23 cellular contexts compared by ENCODE assay signal in the genomic region with DNA sequence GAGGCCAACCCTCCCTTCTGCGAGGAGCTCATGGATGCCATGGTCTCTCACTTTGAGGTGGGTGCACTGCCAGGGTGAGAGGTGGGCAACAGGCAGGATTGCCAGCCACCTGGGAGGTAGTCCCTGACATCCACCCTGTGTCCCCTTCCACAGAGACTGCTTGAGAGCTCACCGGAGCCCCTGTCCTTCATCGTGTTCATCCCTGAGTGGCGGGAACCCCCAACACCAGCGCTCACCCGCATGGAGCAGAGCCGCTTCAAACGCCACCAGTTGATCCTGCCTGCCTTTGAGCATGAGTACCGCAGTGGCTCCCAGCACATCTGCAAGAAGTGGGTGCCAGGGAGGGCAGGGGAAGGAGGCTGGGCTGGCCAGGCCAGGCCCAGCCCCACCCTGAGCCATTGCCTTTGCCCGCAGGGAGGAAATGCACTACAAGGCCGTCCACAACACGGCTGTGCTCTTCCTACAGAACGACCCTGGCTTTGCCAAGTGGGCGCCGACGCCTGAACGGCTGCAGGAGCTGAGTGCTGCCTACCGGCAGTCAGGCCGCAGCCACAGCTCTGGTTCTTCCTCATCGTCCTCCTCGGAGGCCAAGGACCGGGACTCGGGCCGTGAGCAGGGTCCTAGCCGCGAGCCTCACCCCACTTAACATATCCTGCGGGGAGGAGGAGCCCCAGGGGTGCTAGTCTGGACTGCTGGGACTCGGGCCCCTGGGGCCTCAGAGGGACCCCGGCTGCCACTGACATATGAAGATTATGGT. TPM values are rescaled to one million over a fixed set of nuclear protein-coding genes. Genes with fewer than 3 reads are reported as not detected.
DNase-seq lines count a peak whose midpoint lies in the region; ATAC-seq, FAIRE-seq and TF ChIP-seq lines count a peak whose summit lies in the region.
"Had no signal": no experiment of that assay in that cellular context is flagged by ENCODE, and none has a peak within 500 bp of the region (broad histone marks: within the 10 kb centered on the region; RNA-seq: fewer than 3 reads in every experiment).

No MANE protein-coding gene starts in this region.

- WGBS in ovary, 3 donors = 73 to 78% (median 75%) methylated on average over 21 to 29 of the region's 29 CpGs

- H3K27me3 Mint-ChIP-seq in IgD-negative memory B cell (no peaks in the 10 kb centered on the region), Calu3 (ENCODE audit: unreplicated experiment) (no peaks in the 10 kb centered on the region), endothelial cell (ENCODE audit: unreplicated experiment) (peaks cover 10% of the 10 kb centered on the region)
- H3K27me3 Mint-ChIP-seq: activated CD4-positive, alpha-beta T cell treated with anti-CD3 and anti-CD28 coated beads, Interleukin-2, amount 10 ng/mL, durations not matched to agents 7 days and 5 days had no signal

- intact Hi-C loops in breast epithelium (cut with DNase I; ENCODE audit: low total_unique reads) (no loop called here), ovary (cut with DNase I) (loop anchor here in 2 of 4 donors (5.0 to 10.0 kb wide), 2 partner anchors 55 to 62 kb away; a partner anchor contains a TSS), Calu3 (cut with micrococcal nuclease; ENCODE audit: unreplicated experiment) (no loop called here)

- peaks cover 0 to 3% (median 3%) of the 10 kb centered on the region in 3 donors for H3K4me1 Mint-ChIP-seq in IgD-negative memory B cell
- no peaks in the 10 kb centered on the region for H3K4me1 Mint-ChIP-seq in Calu3 (ENCODE audit: low read depth, unreplicated experiment)
- H3K4me1 Mint-ChIP-seq in endothelial cell (ENCODE audit: unreplicated experiment) = no peaks in the 10 kb centered on the region

- no TSS peak for BruUV-seq in Calu3 (replicated peaks; lab: Mats Ljungman, UMichigan)

- peaks cover 16% of the 10 kb centered on the region for H3K36me3 ChIP-seq in breast epithelium
- no peaks in the 10 kb centered on the region for H3K36me3 ChIP-seq in ovary

- peak overlapping the region in 2 of 3 donors; percentile 82 to 86 for H3K27ac Mint-ChIP-seq in IgD-negative memory B cell
- H3K27ac Mint-ChIP-seq in Calu3 (ENCODE audit: unreplicated experiment) = no peak overlapping the region
- no peak overlapping the region for H3K27ac Mint-ChIP-seq in endothelial cell (ENCODE audit: unreplicated experiment)
- H3K27ac Mint-ChIP-seq: GM23338 had no signal

- TF ChIP-seq CTCF in breast epithelium (IDR thresholded peaks at IDR 0.05) (no peak), ovary (IDR thresholded peaks at IDR 0.05) (no peak), Calu3 (IDR thresholded peaks at IDR 0.05; ENCODE audit: unreplicated experiment) (no peak), endothelial cell (IDR thresholded peaks at IDR 0.05; ENCODE audit: unreplicated experiment) (no peak)

- ATAC-seq in GM18858 (IDR thresholded peaks at IDR 0.05; ENCODE audit: unreplicated experiment) = no peak
- ATAC-seq: GM23338 had no signal

- TF ChIP-seq POLR2A in GM12891 (IDR thresholded peaks at IDR 0.05; ENCODE audit: low read depth, low read length) = peak; percentile 36; the same call in 1 of the 2 replicates
- TF ChIP-seq POLR2A in breast epithelium (IDR thresholded peaks at IDR 0.05) = no peak
- no peak for TF ChIP-seq POLR2A in ovary (IDR thresholded peaks at IDR 0.05)

- H3K27me3 ChIP-seq in breast epithelium (no peaks in the 10 kb centered on the region), ovary (no peaks in the 10 kb centered on the region)
- H3K27me3 ChIP-seq: BE2C, Peyer's patch, sigmoid colon had no signal

- H3K9me3 ChIP-seq in breast epithelium (no peaks in the 10 kb centered on the region), ovary (no peaks in the 10 kb centered on the region)
- H3K9me3 ChIP-seq: BE2C, mucosa of descending colon, Peyer's patch, sigmoid colon, thoracic aorta had no signal

- H3K9me3 Mint-ChIP-seq in IgD-negative memory B cell (no peaks in the 10 kb centered on the region), Calu3 (ENCODE audit: low read depth, unreplicated experiment) (no peaks in the 10 kb centered on the region), endothelial cell (ENCODE audit: unreplicated experiment) (no peaks in the 10 kb centered on the region)
- H3K9me3 Mint-ChIP-seq: activated CD4-positive, alpha-beta T cell treated with anti-CD3 and anti-CD28 coated beads, Interleukin-2, amount 10 ng/mL, durations not matched to agents 7 days and 5 days; activated T-cell treated with anti-CD3 and anti-CD28 coated beads, Interleukin-2, amount 50 U/mL, for 72 hours; GM23338 had no signal

- H3K4me3 ChIP-seq in breast epithelium = no peak overlapping the region
- no peak overlapping the region for H3K4me3 ChIP-seq in ovary
- H3K4me3 ChIP-seq: GM23338, mucosa of descending colon, Peyer's patch, sigmoid colon, thoracic aorta had no signal

- no peaks in the 10 kb centered on the region for H3K36me3 Mint-ChIP-seq in IgD-negative memory B cell
- H3K36me3 Mint-ChIP-seq in Calu3 (ENCODE audit: insufficient read depth, unreplicated experiment) = peaks cover 95% of the 10 kb centered on the region
- peaks cover 43% of the 10 kb centered on the region for H3K36me3 Mint-ChIP-seq in endothelial cell (ENCODE audit: low read depth, unreplicated experiment)

- no peak for FAIRE-seq in GM12891 (lab: Jason Lieb, UNC)
- FAIRE-seq: endometrium, G401.6, TTC549 had no signal

- peak overlapping the region in 1 of 4 donors; percentile 12 for H3K4me3 Mint-ChIP-seq in IgD-negative memory B cell
- H3K4me3 Mint-ChIP-seq in Calu3 (ENCODE audit: low read depth, unreplicated experiment) = no peak overlapping the region
- no peak overlapping the region for H3K4me3 Mint-ChIP-seq in endothelial cell (ENCODE audit: unreplicated experiment)
- H3K4me3 Mint-ChIP-seq: activated CD4-positive, alpha-beta T cell treated with anti-CD3 and anti-CD28 coated beads, Interleukin-2, amount 10 ng/mL, durations not matched to agents 7 days and 5 days; activated T-cell treated with anti-CD3 and anti-CD28 coated beads, Interleukin-2, amount 50 U/mL, for 72 hours; GM23338 had no signal

- TF ChIP-seq EP300 in ovary (IDR thresholded peaks at IDR 0.05) = no peak

- H3K4me1 ChIP-seq in breast epithelium (no peaks in the 10 kb centered on the region), ovary (ENCODE audit: insufficient read depth) (peaks cover 16% of the 10 kb centered on the region)
- H3K4me1 ChIP-seq: BE2C had no signal

- CTCF ChIA-PET in Calu3 (lab: Charles Lee) = interaction anchor here (1.1 kb wide), 1 partner anchor 14 kb away, joined by 3 read pairs; no protein-coding TSS in a partner anchor

- DNase-seq in GM12891 (ENCODE audit: insufficient read length, low spot score) = no peak
- no peak for DNase-seq in breast epithelium (ENCODE audit: low spot score in 2 of 2)
- peak in 1 of 5 donors; percentile 46 for DNase-seq in ovary
- no peak for DNase-seq in substantia nigra (lab: John Stamatoyannopoulos, UW)
- DNase-seq in Calu3 = no peak
- no peak for DNase-seq in endothelial cell (ENCODE audit: low spot score)
- DNase-seq: amniotic stem cell, BE2C, mucosa of descending colon, NCI-H1092 treated with DMSO at 0.1 percent for 48 hours, NCI-H2081 treated with DMSO at 0.1 percent for 48 hours, NCI-H524 treated with DMSO at 0.1 percent for 48 hours had no signal

- H3K27ac ChIP-seq in breast epithelium (peak overlapping the region; percentile 43 to 79), ovary (peak overlapping the region; percentile 75 to 88), substantia nigra (ENCODE audit: low read depth, low read length, poor library complexity, severe bottlenecking) (no peak overlapping the region)
- H3K27ac ChIP-seq: thoracic aorta had no signal

TF ChIP-seq in GM12891, 5 proteins besides CTCF, POLR2A, EP300 and RAD21:
- TF ChIP-seq POLR2AphosphoS5 (IDR thresholded peaks at IDR 0.05; ENCODE audit: low read depth, low read length) = peak; percentile 34
- no peak for TF ChIP-seq SPI1 (IDR thresholded peaks at IDR 0.05; ENCODE audit: low read depth, low read length)
- no peak for TF ChIP-seq TAF1 (IDR thresholded peaks at IDR 0.05; ENCODE audit: low read depth, low read length)
- TF ChIP-seq PAX5 (IDR thresholded peaks at IDR 0.05; ENCODE audit: insufficient read depth, low read length, severe bottlenecking) = no peak
- TF ChIP-seq POU2F2 (IDR thresholded peaks at IDR 0.05; ENCODE audit: low read depth, low read length) = no peak

RNA-seq across cellular contexts. Expression of a gene that starts 12.8 kb away (rescaled TPM):
- polyA plus RNA-seq in GM12891 (2012; ENCODE audit: low read depth, missing spikeins) = 21.5 TPM
- polyA plus RNA-seq in IgD-negative memory B cell (98.9 TPM), ovary (10 to 100 TPM; 14.6 to 48.2 TPM)
- total RNA-seq in breast epithelium (10 to 100 TPM; 28.2 to 40.2 (median 30.8) TPM), ovary (10 to 100 TPM; 34.5 to 73.7 (median 59.8) TPM), Calu3 (2022) (38.1 and 39.8 TPM in 2 replicates), endothelial cell (ENCODE audit: unreplicated experiment) (34.8 TPM)

RNA-seq across cellular contexts. Expression of a gene that starts 24.7 kb away (rescaled TPM):
- polyA plus RNA-seq in GM12891 (2012; ENCODE audit: low read depth, missing spikeins) = 13.5 TPM
- 15.1 TPM for polyA plus RNA-seq in IgD-negative memory B cell
- 10 to 100 TPM; 12.6 to 25.9 (median 20.6) TPM for total RNA-seq in breast epithelium
- 10 to 100 TPM; 14.2 to 25.7 (median 20.0) TPM for total RNA-seq in ovary
- 10 to 100 TPM in 1 of 2 donors, 1 to 10 TPM in 1; 3.5 to 15.7 TPM for polyA plus RNA-seq in ovary
- total RNA-seq in Calu3 (2022) = 26.4 and 31.9 TPM in 2 replicates
- total RNA-seq in endothelial cell (ENCODE audit: unreplicated experiment) = 22.9 TPM

RNA-seq across cellular contexts. Expression of a gene that starts 35.3 kb away (rescaled TPM):
- polyA plus RNA-seq in GM12891 (2012; ENCODE audit: low read depth, missing spikeins) = 11.5 TPM
- polyA plus RNA-seq in IgD-negative memory B cell (1.3 TPM), ovary (100 to 1,000 TPM in 1 of 2 donors, 10 to 100 TPM in 1; 85.7 to 188 TPM)
- total RNA-seq in breast epithelium (100 to 1,000 TPM in 1 of 3 donors, 10 to 100 TPM in 2; 78.3 to 405 (median 100.0) TPM), ovary (100 to 1,000 TPM in 4 of 7 donors, 10 to 100 TPM in 3; 83.5 to 266 (median 138) TPM), Calu3 (2022) (1.4 and 1.6 TPM in 2 replicates), endothelial cell (ENCODE audit: unreplicated experiment) (41.3 TPM)

RNA-seq across cellular contexts. Expression of a gene that starts 56.2 kb away (rescaled TPM):
- polyA plus RNA-seq in GM12891 (2012; ENCODE audit: low read depth, missing spikeins) = 34.7 TPM
- polyA plus RNA-seq in IgD-negative memory B cell (107 TPM), ovary (100 to 1,000 TPM in 1 of 2 donors, 10 to 100 TPM in 1; 81.6 to 210 TPM)
- total RNA-seq in breast epithelium (100 to 1,000 TPM in 1 of 3 donors, 10 to 100 TPM in 2; 42.0 to 136 (median 55.6) TPM), ovary (100 to 1,000 TPM in 4 of 7 donors, 10 to 100 TPM in 3; 45.0 to 156 (median 110) TPM), Calu3 (2022) (164 and 201 TPM in 2 replicates), endothelial cell (ENCODE audit: unreplicated experiment) (62.7 TPM)

RNA-seq across cellular contexts. Expression of a gene that starts 56.3 kb away (rescaled TPM):
- polyA plus RNA-seq in GM12891 (2012; ENCODE audit: low read depth, missing spikeins) = 2.6 TPM
- polyA plus RNA-seq in IgD-negative memory B cell (1.6 TPM), ovary (10 to 100 TPM in 1 of 2 donors, 1 to 10 TPM in 1; 1.5 to 11.8 TPM)
- total RNA-seq in breast epithelium (1 to 10 TPM; 7.5 to 9.7 (median 8.8) TPM), ovary (10 to 100 TPM; 10.1 to 28.7 (median 12.5) TPM), Calu3 (2022) (6.8 and 8.3 TPM in 2 replicates), endothelial cell (ENCODE audit: unreplicated experiment) (3.6 TPM)

Comparison
In these comparisons a context has a peak if more than half of its experiments do, and no peak if none do; other contexts are left out.
1. H3K27ac Mint-ChIP-seq: peak in IgD-negative memory B cell (2 of 3); none in Calu3 (single experiment) and endothelial cell (single experiment).
2. RNA of a gene that starts 35.3 kb away (total RNA-seq): 83.5 to 266 TPM in ovary, 78.3 to 405 TPM in breast epithelium and 41.3 TPM in endothelial cell (single experiment); 1.4 to 1.6 TPM in Calu3; every median in the first group is over 10 times any median in the second.